Comparison of ENCODE assay signal across 2 cellular contexts in the genomic region with DNA sequence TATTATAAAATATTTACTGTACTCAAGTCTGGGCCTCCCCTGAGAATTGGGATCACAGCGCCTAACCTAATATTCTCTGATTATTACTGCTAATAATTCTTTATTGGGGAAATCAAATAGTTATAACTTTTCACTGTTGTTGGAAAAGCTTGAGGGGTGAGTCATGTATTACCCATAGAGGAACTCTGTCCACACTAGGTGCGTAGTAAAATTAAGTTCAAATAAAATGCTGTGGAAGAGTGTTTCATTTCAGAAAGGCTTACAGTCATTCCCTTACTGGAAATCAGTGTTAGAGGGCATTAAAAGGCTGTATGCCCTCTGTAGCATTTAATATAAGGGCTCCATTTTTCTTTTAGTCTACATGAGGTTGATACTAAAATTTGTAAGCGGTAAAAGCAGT.
TF ChIP-seq lines count a peak whose summit lies in the region.

No MANE protein-coding gene starts in this region.

TF ChIP-seq in K562, 482 proteins besides CTCF, POLR2A, EP300 and RAD21:
- TF ChIP-seq HDAC1 (IDR thresholded peaks at IDR 0.05) (no peak), E2F1 (CRISPR knock-in tag; IDR thresholded peaks at IDR 0.05) (no peak), OTX1 (CRISPR knock-in tag; IDR thresholded peaks at IDR 0.05) (no peak), SETDB1 (IDR thresholded peaks at IDR 0.05; ENCODE audit: low read length) (no peak), ZNF165 (CRISPR knock-in tag; IDR thresholded peaks at IDR 0.05; ENCODE audit: borderline replicate concordance) (no peak), PYGO2 (tag; IDR thresholded peaks at IDR 0.05) (no peak), ARID2 (IDR thresholded peaks at IDR 0.05) (no peak)
- TF ChIP-seq, protein P1, sequence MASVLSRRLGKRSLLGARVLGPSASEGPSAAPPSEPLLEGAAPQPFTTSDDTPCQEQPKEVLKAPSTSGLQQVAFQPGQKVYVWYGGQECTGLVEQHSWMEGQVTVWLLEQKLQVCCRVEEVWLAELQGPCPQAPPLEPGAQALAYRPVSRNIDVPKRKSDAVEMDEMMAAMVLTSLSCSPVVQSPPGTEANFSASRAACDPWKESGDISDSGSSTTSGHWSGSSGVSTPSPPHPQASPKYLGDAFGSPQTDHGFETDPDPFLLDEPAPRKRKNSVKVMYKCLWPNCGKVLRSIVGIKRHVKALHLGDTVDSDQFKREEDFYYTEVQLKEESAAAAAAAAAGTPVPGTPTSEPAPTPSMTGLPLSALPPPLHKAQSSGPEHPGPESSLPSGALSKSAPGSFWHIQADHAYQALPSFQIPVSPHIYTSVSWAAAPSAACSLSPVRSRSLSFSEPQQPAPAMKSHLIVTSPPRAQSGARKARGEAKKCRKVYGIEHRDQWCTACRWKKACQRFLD (CRISPR knock-in tag; IDR thresholded peaks at IDR 0.05): no peak

TF ChIP-seq in endothelial cell of umbilical vein, 7 proteins besides CTCF, POLR2A, EP300 and RAD21:
- TF ChIP-seq FOS (IDR thresholded peaks at IDR 0.05; ENCODE audit: borderline replicate concordance, insufficient read depth, low read length) (peak; percentile 42), EZH2 (IDR thresholded peaks at IDR 0.05; ENCODE audit: borderline replicate concordance, low read depth, low read length, severe bottlenecking) (no peak)
